17 cellular contexts compared by ENCODE assay signal in genomic region chr11:14587203-14587602, GRCh38. TPM values are rescaled to one million over a fixed set of nuclear protein-coding genes. Genes with fewer than 3 reads are reported as not detected.
DNase-seq lines count a peak whose midpoint lies in the region; ATAC-seq and TF ChIP-seq lines count a peak whose summit lies in the region.
"Had no signal": no experiment of that assay in that cellular context is flagged by ENCODE, and none has a peak within 500 bp of the region (broad histone marks: within the 10 kb centered on the region; RNA-seq: fewer than 3 reads in every experiment).

No MANE protein-coding gene starts in this region.

- intact Hi-C loops in heart right ventricle (cut with DNase I) (no loop called here), sciatic nerve (cut with DNase I) (no loop called here)

- peaks cover 0 to 13% (median 5%) of the 10 kb centered on the region in 9 donors for H3K4me1 ChIP-seq in heart right ventricle
- H3K4me1 ChIP-seq: testis had no signal

- H3K4me3 ChIP-seq in heart right ventricle: no peak overlapping the region
- H3K4me3 ChIP-seq: MG63, testis had no signal

- peak in 5 of 8 donors; percentile 9 to 49 (median 40) for ATAC-seq in heart right ventricle
- ATAC-seq in sciatic nerve: peak; percentile 17
- ATAC-seq in GM18505 (IDR thresholded peaks at IDR 0.05; ENCODE audit: unreplicated experiment): no peak

- TF ChIP-seq POLR2A in GM18505 (IDR thresholded peaks at IDR 0.05; ENCODE audit: borderline replicate concordance, extremely low read depth, insufficient read depth, insufficient read length): no peak

- H3K36me3 ChIP-seq in heart right ventricle: no peaks in the 10 kb centered on the region
- H3K36me3 ChIP-seq: MG63 had no signal

- no peaks in the 10 kb centered on the region for H3K9me3 ChIP-seq in heart right ventricle
- H3K9me3 ChIP-seq: MG63, testis had no signal

- peak; percentile 23 for DNase-seq in ELF-1 (ENCODE audit: low read depth, low spot score)
- peak; percentile 36 for DNase-seq in SK-MEL-5 (ENCODE audit: low read depth, low spot score)
- DNase-seq in heart right ventricle: no peak
- no peak for DNase-seq in sciatic nerve (ENCODE audit: low spot score)
- DNase-seq in NCI-H2081 treated with DMSO at 0.1 percent for 48 hours (lab: John Stamatoyannopoulos, UW): no peak
- no peak for DNase-seq in DMS79 treated with DMSO at 0.1 percent for 48 hours (lab: John Stamatoyannopoulos, UW)
- DNase-seq: activated B cell treated with CpG ODN at 0.5 μM for 24 hours; activated naive CD8-positive, alpha-beta T cell treated with anti-CD3 and anti-CD28 coated beads, Interleukin-2, amount 10 ng/mL, durations not matched to agents 7 days and 5 days; central memory CD4-positive, alpha-beta T cell; GDM1; MG63; NCI-H2171 treated with DMSO at 0.1 percent for 48 hours; posterior cingulate gyrus; stimulated activated CD4-positive, alpha-beta T cell treated with anti-CD3 and anti-CD28 coated beads, Interleukin-15, amount 100 ng/mL, for 24 hours; SW 1271; testis had no signal

- peak overlapping the region in 6 of 10 donors; percentile 14 to 56 (median 31) for H3K27ac ChIP-seq in heart right ventricle
- H3K27ac ChIP-seq: testis had no signal

- in situ Hi-C loops in SK-MEL-5 (cut with HindIII; ENCODE audit: low pct_unique_long_range_greater_than_20kb, low sequenced_read_pairs): no loop called here

- no peak for TF ChIP-seq CTCF in heart right ventricle (IDR thresholded peaks at IDR 0.05)

- 43 to 55% methylated on average over 3 of the region's 3 CpGs for WGBS in heart right ventricle, 2 donors

- H3K27me3 ChIP-seq in heart right ventricle: no peaks in the 10 kb centered on the region
- H3K27me3 ChIP-seq: MG63, testis had no signal

RNA-seq across cellular contexts. Expression of gene PDE3B, which starts 56.4 kb away (rescaled TPM):
- total RNA-seq in SK-MEL-5 (2014; rRNA removed; shearing (Covaris generic)): 11.4 and 11.9 TPM in 2 replicates
- 6.6 and 8.4 TPM in 2 replicates for polyA plus RNA-seq in SK-MEL-5 (2015; cell fraction: cytosol; rRNA removed)
- 19.9 and 25.0 TPM in 2 replicates for polyA plus RNA-seq in SK-MEL-5 (2015; cell fraction: nucleus; rRNA removed)
- 10 to 100 TPM in 4 of 10 donors, 1 to 10 TPM in 6; 5.5 to 14.2 (median 9.4) TPM for total RNA-seq in heart right ventricle
- polyA plus RNA-seq in heart right ventricle: 1 to 10 TPM; 1.3 to 3.7 TPM
- 7.8 TPM for total RNA-seq in sciatic nerve

Comparison
In these comparisons a context has a peak if more than half of its experiments do, and no peak if none do; other contexts are left out.
1. DNase-seq: peak in ELF-1 (single experiment) and SK-MEL-5 (single experiment); none in heart right ventricle (0 of 2), sciatic nerve (single experiment), NCI-H2081 treated with DMSO at 0.1 percent for 48 hours (single experiment) and DMS79 treated with DMSO at 0.1 percent for 48 hours (single experiment).